Comparison of ENCODE assay signal across 1 cellular context in genomic region chr19:14536926-14537692, GRCh38.
TF ChIP-seq lines count a peak whose summit lies in the region.

No MANE protein-coding gene starts in this region.

TF ChIP-seq in A549, 52 proteins besides CTCF, POLR2A, EP300 and RAD21 (continued from another document):
- TF ChIP-seq RARB (CRISPR knock-in tag; IDR thresholded peaks at IDR 0.05) (no peak), HES2 (IDR thresholded peaks at IDR 0.05) (no peak), SMC3 (IDR thresholded peaks at IDR 0.05) (no peak), CHD2 (IDR thresholded peaks at IDR 0.05; ENCODE audit: low read length, partially characterized antibody) (no peak), RNF2 (IDR thresholded peaks at IDR 0.05; ENCODE audit: borderline replicate concordance, low read depth) (no peak), TFCP2L1 (CRISPR knock-in tag; IDR thresholded peaks at IDR 0.05) (no peak), HOXB13 (CRISPR knock-in tag; IDR thresholded peaks at IDR 0.05; ENCODE audit: low read depth) (no peak), ESRRA (IDR thresholded peaks at IDR 0.05; ENCODE audit: borderline replicate concordance, low read length) (no peak), CBX8 (IDR thresholded peaks at IDR 0.05) (no peak)
- TF ChIP-seq, protein P1, sequence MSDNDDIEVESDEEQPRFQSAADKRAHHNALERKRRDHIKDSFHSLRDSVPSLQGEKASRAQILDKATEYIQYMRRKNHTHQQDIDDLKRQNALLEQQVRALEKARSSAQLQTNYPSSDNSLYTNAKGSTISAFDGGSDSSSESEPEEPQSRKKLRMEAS (IDR thresholded peaks at IDR 0.05), result no peak
